22 cellular contexts compared by ENCODE assay signal in the genomic region with DNA sequence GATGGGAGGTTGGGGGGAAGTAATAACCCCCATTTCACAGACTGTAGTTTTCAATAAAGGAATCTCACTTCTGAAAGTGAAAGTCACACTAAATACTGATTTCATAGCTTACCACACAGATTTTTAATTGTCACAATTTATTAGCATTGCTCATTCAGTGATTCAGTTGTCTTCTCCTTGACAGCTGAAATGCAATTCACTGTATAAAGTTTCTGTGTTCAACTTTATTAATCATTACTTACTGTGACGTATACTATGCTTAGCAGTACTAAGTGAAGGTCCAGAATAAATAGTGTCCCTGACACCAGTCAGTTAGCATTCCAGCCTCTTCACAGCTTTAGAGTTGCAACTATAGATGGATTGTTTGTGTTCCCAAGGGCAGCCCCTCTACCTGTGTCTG.
DNase-seq lines count a peak whose midpoint lies in the region; ATAC-seq, FAIRE-seq and TF ChIP-seq lines count a peak whose summit lies in the region.
"Had no signal": no experiment of that assay in that cellular context is flagged by ENCODE, and none has a peak within 500 bp of the region (broad histone marks: within the 10 kb centered on the region; RNA-seq: fewer than 3 reads in every experiment).

No MANE protein-coding gene starts in this region.

- no peak for TF ChIP-seq POLR2A in HepG2 (IDR thresholded peaks at IDR 0.05; ENCODE audit: insufficient read depth in 1 of 2, low read depth in 2 of 2, low read length in 2 of 2)
- no peak for TF ChIP-seq POLR2A in right lobe of liver (IDR thresholded peaks at IDR 0.05)

- no peaks in the 10 kb centered on the region for H3K36me3 Mint-ChIP-seq in activated naive CD8-positive, alpha-beta T cell treated with anti-CD3 and anti-CD28 coated beads for 36 hours
- H3K36me3 Mint-ChIP-seq: CD8-positive, alpha-beta T cell had no signal

- H3K27me3 Mint-ChIP-seq in activated naive CD8-positive, alpha-beta T cell treated with anti-CD3 and anti-CD28 coated beads for 36 hours: peaks cover 3% of the 10 kb centered on the region
- H3K27me3 Mint-ChIP-seq: B cell; CD4-positive, alpha-beta T cell had no signal

- H4K20me1 ChIP-seq in HepG2 (ENCODE audit: insufficient read depth, low read length): no peaks in the 10 kb centered on the region
- H4K20me1 ChIP-seq: BLaER1 treated with 17β-estradiol and CSF1 and Interleukin-3, amounts not matched to agents 10 nM and 100 nM had no signal

- H3K9me3 Mint-ChIP-seq in activated naive CD8-positive, alpha-beta T cell treated with anti-CD3 and anti-CD28 coated beads for 36 hours: peaks cover 3% of the 10 kb centered on the region
- H3K9me3 Mint-ChIP-seq: CD4-positive, alpha-beta T cell had no signal

- H3K4me3 Mint-ChIP-seq in activated naive CD8-positive, alpha-beta T cell treated with anti-CD3 and anti-CD28 coated beads for 36 hours: no peak overlapping the region
- H3K4me3 Mint-ChIP-seq: B cell; CD4-positive, alpha-beta T cell; CD8-positive, alpha-beta T cell had no signal

- TF ChIP-seq CTCF in HepG2 (CRISPR knock-in tag; IDR thresholded peaks at IDR 0.05) (no peak), right lobe of liver (IDR thresholded peaks at IDR 0.05) (no peak)

- H3K4me3 ChIP-seq in HepG2 (replicated peaks in 1 of 3; ENCODE audit: insufficient read depth in 1 of 3, low read depth in 2 of 3, low read length in 3 of 3) (no peak overlapping the region), right lobe of liver (no peak overlapping the region)
- H3K4me3 ChIP-seq: A549; BLaER1 treated with 17β-estradiol and CSF1 and Interleukin-3, amounts not matched to agents 10 nM and 100 nM had no signal

- no peak overlapping the region for H3K27ac Mint-ChIP-seq in activated naive CD8-positive, alpha-beta T cell treated with anti-CD3 and anti-CD28 coated beads for 36 hours
- H3K27ac Mint-ChIP-seq: B cell; CD4-positive, alpha-beta T cell; CD8-positive, alpha-beta T cell had no signal

- H3K4me2 ChIP-seq in HepG2 (ENCODE audit: low read depth, low read length): no peak overlapping the region
- H3K4me2 ChIP-seq: A549; BLaER1 treated with 17β-estradiol and CSF1 and Interleukin-3, amounts not matched to agents 10 nM and 100 nM had no signal

- no peak overlapping the region for H3K9ac ChIP-seq in HepG2 (ENCODE audit: insufficient read depth, low read depth, low read length)
- H3K9ac ChIP-seq: BLaER1 treated with 17β-estradiol and CSF1 and Interleukin-3, amounts not matched to agents 10 nM and 100 nM had no signal

- H3K36me3 ChIP-seq in HepG2 (replicated peaks in 1 of 2; ENCODE audit: control insufficient read depth in 1 of 2, insufficient read depth in 2 of 2, low read length in 2 of 2) (no peaks in the 10 kb centered on the region), right lobe of liver (no peaks in the 10 kb centered on the region)
- H3K36me3 ChIP-seq: BLaER1 treated with 17β-estradiol and CSF1 and Interleukin-3, amounts not matched to agents 10 nM and 100 nM had no signal

- TF ChIP-seq EP300 in HepG2 (IDR thresholded peaks at IDR 0.05; ENCODE audit: low read depth in 2 of 2, low read length in 2 of 2) (no peak), HepG2 (CRISPR knock-in tag; IDR thresholded peaks at IDR 0.05; ENCODE audit: borderline replicate concordance) (no peak)

- intact Hi-C loops in HepG2 (cut with micrococcal nuclease; ENCODE audit: unreplicated experiment) (no loop called here), right lobe of liver (cut with DNase I) (no loop called here)

- no peak for TF ChIP-seq RAD21 in HepG2 (CRISPR knock-in tag; IDR thresholded peaks at IDR 0.05)

- H3K27ac ChIP-seq in HepG2 (ENCODE audit: extremely low read length, insufficient read depth, low read length) (no peak overlapping the region), right lobe of liver (no peak overlapping the region)
- H3K27ac ChIP-seq: 22Rv1; A549; BLaER1 treated with 17β-estradiol and CSF1 and Interleukin-3, amounts not matched to agents 10 nM and 100 nM; C4-2B had no signal

- H3K9me3 ChIP-seq in HepG2 (ENCODE audit: low read length) (no peaks in the 10 kb centered on the region), right lobe of liver (no peaks in the 10 kb centered on the region)
- H3K9me3 ChIP-seq: A549; BLaER1 treated with 17β-estradiol and CSF1 and Interleukin-3, amounts not matched to agents 10 nM and 100 nM; Caco-2 had no signal

- BruUV-seq in HepG2 (replicated peaks; lab: Mats Ljungman, UMichigan): no TSS peak

- ATAC-seq in HepG2 (no peak), right lobe of liver (no peak), GM18519 (IDR thresholded peaks at IDR 0.05; ENCODE audit: low FRiP score, unreplicated experiment) (no peak)
- ATAC-seq: CD8-positive, alpha-beta T cell had no signal

- WGBS in HepG2 (ENCODE audit: low lambda C conversion rate): 8% methylated on average over 1 of the region's 1 CpG
- 0% methylated on average over 1 of the region's 1 CpG for WGBS in right lobe of liver (ENCODE audit: insufficient coverage, low coverage, low lambda C conversion rate, missing lambda C conversion rate)

- no peaks in the 10 kb centered on the region for H3K79me2 ChIP-seq in HepG2 (ENCODE audit: insufficient read depth, low read length)

- FAIRE-seq in HepG2 (lab: Jason Lieb, UNC): no peak
- peak; percentile 9 for FAIRE-seq in HTR-8/SVneo (lab: Jason Lieb, UNC)
- FAIRE-seq: A549, D721Med, G401.6, GM12891 had no signal

- no peaks in the 10 kb centered on the region for H3K4me1 ChIP-seq in HepG2 (ENCODE audit: insufficient read depth, low read length)
- H3K4me1 ChIP-seq in right lobe of liver: no peaks in the 10 kb centered on the region
- H3K4me1 ChIP-seq: A549; BLaER1 treated with 17β-estradiol and CSF1 and Interleukin-3, amounts not matched to agents 10 nM and 100 nM; Caco-2 had no signal

- H2AFZ ChIP-seq in HepG2 (ENCODE audit: low read length): no peak overlapping the region

- in situ Hi-C loops in HepG2 (cut with HindIII; ENCODE audit: extremely low pct_ligation_motif_present, low pct_unique_long_range_greater_than_20kb): no loop called here

- no peak for DNase-seq in HepG2 (ENCODE audit: low spot score)
- no peak for DNase-seq in right lobe of liver
- DNase-seq in HTR-8/SVneo (ENCODE audit: insufficient read length, low spot score): no peak
- peak; percentile 55 for DNase-seq in kidney tubule cell (ENCODE audit: low spot score)
- DNase-seq in activated naive CD8-positive, alpha-beta T cell treated with anti-CD3 and anti-CD28 coated beads for 36 hours: no peak
- DNase-seq in germinal center (ENCODE audit: low spot score): no peak
- DNase-seq: AML-193; Caco-2; Calu3; CD4-positive, alpha-beta T cell; CD8-positive, alpha-beta T cell; DMS79 treated with DMSO at 0.1 percent for 48 hours; GF-D8 had no signal

- POLR2A ChIA-PET in HepG2 (lab: Yijun Ruan, JAX): no interaction called here

- CTCF ChIA-PET in HepG2 (lab: Yijun Ruan, JAX; ENCODE audit: low intra/inter-chr PET ratio, low total read pairs): no interaction called here

- H3K27me3 ChIP-seq in HepG2 (ENCODE audit: control insufficient read depth in 1 of 2, insufficient read depth in 2 of 2, low read length in 2 of 2) (no peaks in the 10 kb centered on the region), right lobe of liver (no peaks in the 10 kb centered on the region)
- H3K27me3 ChIP-seq: BLaER1 treated with 17β-estradiol and CSF1 and Interleukin-3, amounts not matched to agents 10 nM and 100 nM had no signal

- H3K4me1 Mint-ChIP-seq in activated naive CD8-positive, alpha-beta T cell treated with anti-CD3 and anti-CD28 coated beads for 36 hours: peaks cover 9% of the 10 kb centered on the region
- H3K4me1 Mint-ChIP-seq: B cell had no signal

TF ChIP-seq in HepG2, 621 proteins besides CTCF, POLR2A, EP300 and RAD21:
- TF ChIP-seq JARID2 (CRISPR knock-in tag; IDR thresholded peaks at IDR 0.05; ENCODE audit: insufficient replicate concordance) (no peak), CREB1 (IDR thresholded peaks at IDR 0.05) (peak; percentile 22; the same call in 1 of the 2 replicates), CREB1 (CRISPR knock-in tag; IDR thresholded peaks at IDR 0.05) (no peak), SRSF4 (IDR thresholded peaks at IDR 0.05; ENCODE audit: low read depth, low read length, poor library complexity, severe bottlenecking) (no peak), SIX4 (CRISPR knock-in tag; IDR thresholded peaks at IDR 0.05) (no peak), ZNF883 (CRISPR knock-in tag; IDR thresholded peaks at IDR 0.05; ENCODE audit: not compliant biosample characterization) (no peak), GABPB1 (CRISPR knock-in tag; IDR thresholded peaks at IDR 0.05) (no peak)
